In genomic region chr17:28363776-28364650, GRCh38 we compare ENCODE assay signal across 36 cellular contexts. TPM values are rescaled to one million over a fixed set of nuclear protein-coding genes. Genes with fewer than 3 reads are reported as not detected.
"Had no signal": no experiment of that assay in that cellular context is flagged by ENCODE, and none has a peak within 500 bp of the region (broad histone marks: within the 10 kb centered on the region; RNA-seq: fewer than 3 reads in every experiment).

No MANE protein-coding gene starts in this region.

- ATAC-seq: activated naive CD8-positive, alpha-beta T cell treated with anti-CD3 and anti-CD28 coated beads, Interleukin-2, amount 50 U/mL, for 24 hours; activated T-cell treated with anti-CD3 and anti-CD28 coated beads, Interleukin-2, amount 50 U/mL, for 4 hours; body of pancreas; gastroesophageal sphincter; T-helper 17 cell; WTC11 had no signal

- H3K27me3 ChIP-seq: adrenal gland, body of pancreas, colonic mucosa, esophagus squamous epithelium, gastroesophageal sphincter had no signal

- H3K9me3 ChIP-seq: adrenal gland, body of pancreas, colonic mucosa, esophagus squamous epithelium, gastroesophageal sphincter had no signal

- H3K4me3 ChIP-seq: adrenal gland, body of pancreas, colonic mucosa, esophagus squamous epithelium, gastroesophageal sphincter had no signal

- H3K27ac ChIP-seq: adrenal gland, body of pancreas, colonic mucosa, epithelial cell of prostate, esophagus squamous epithelium, gastroesophageal sphincter had no signal

- DNase-seq: activated CD4-positive, alpha-beta memory T cell treated with anti-CD3 and anti-CD28 coated beads, Interleukin-2, amount 10 ng/mL, durations not matched to agents 7 days and 5 days; activated CD4-positive, alpha-beta T cell treated with anti-CD3 and anti-CD28 coated beads for 1 hour; activated CD4-positive, alpha-beta T cell treated with anti-CD3 and anti-CD28 coated beads for 4 hours; activated CD4-positive, alpha-beta T cell treated with anti-CD3 and anti-CD28 coated beads, Interleukin-2, amount 10 ng/mL, durations not matched to agents 7 days and 5 days; activated CD4-positive, alpha-beta T cell treated with anti-CD3 and anti-CD28 coated beads, Interleukin-2, amount 50 U/mL, for 4 hours; activated CD8-positive, alpha-beta memory T cell treated with anti-CD3 and anti-CD28 coated beads, Interleukin-2, amount 50 U/mL, for 48 hours; activated effector memory CD4-positive, alpha-beta T cell treated with anti-CD3 and anti-CD28 coated beads, Interleukin-2, amount 50 U/mL, for 16 hours; activated naive CD4-positive, alpha-beta T cell treated with anti-CD3 and anti-CD28 coated beads for 36 hours; activated naive CD8-positive, alpha-beta T cell treated with anti-CD3 and anti-CD28 coated beads for 36 hours; activated naive CD8-positive, alpha-beta T cell treated with anti-CD3 and anti-CD28 coated beads, Interleukin-2, amount 50 U/mL, for 24 hours; activated T-cell treated with anti-CD3 and anti-CD28 coated beads for 4 hours; activated T-cell treated with anti-CD3 and anti-CD28 coated beads, Interleukin-2, amount 50 U/mL, for 4 hours; adrenal gland; amygdala; body of pancreas; caudate nucleus; colonic mucosa; effector CD8-positive, alpha-beta T cell; esophagus squamous epithelium; foreskin melanocyte; T-helper 1 cell; T-helper 17 cell had no signal

- H3K27ac Mint-ChIP-seq: activated CD4-positive, alpha-beta memory T cell treated with anti-CD3 and anti-CD28 coated beads, Interleukin-2, amount 10 ng/mL, durations not matched to agents 7 days and 5 days; activated CD4-positive, alpha-beta T cell treated with anti-CD3 and anti-CD28 coated beads, Interleukin-2, amount 10 ng/mL, durations not matched to agents 7 days and 5 days; activated naive CD4-positive, alpha-beta T cell treated with anti-CD3 and anti-CD28 coated beads for 36 hours; activated naive CD4-positive, alpha-beta T cell treated with anti-CD3 and anti-CD28 coated beads, Interleukin-2, amount 50 U/mL, for 24 hours; activated naive CD8-positive, alpha-beta T cell treated with anti-CD3 and anti-CD28 coated beads for 36 hours; activated naive CD8-positive, alpha-beta T cell treated with anti-CD3 and anti-CD28 coated beads, Interleukin-2, amount 50 U/mL, for 24 hours; activated T-helper 1 cell treated with anti-CD3 and anti-CD28 coated beads, Interleukin-12 subunit alpha, Interleukin-12 subunit beta, Interleukin-2, Interleukin-4 antibody, amounts not matched to agents 30 ng/mL and 10 ng/mL and 1 ng/mL, durations not matched to agents 14 hours and 24 hours and 36 hours; activated T-helper 2 cell treated with anti-CD3 and anti-CD28 coated beads, Interferon-gamma antibody, Interleukin-2, Interleukin-4, amounts not matched to agents 10 μg/mL and 5 μg/mL and 100 μg/mL, durations not matched to agents 14 hours and 24 hours and 36 hours; T-helper 17 cell; WTC11 had no signal

- H3K4me3 Mint-ChIP-seq: activated CD4-positive, alpha-beta memory T cell treated with anti-CD3 and anti-CD28 coated beads, Interleukin-2, amount 10 ng/mL, durations not matched to agents 7 days and 5 days; activated CD4-positive, alpha-beta T cell treated with anti-CD3 and anti-CD28 coated beads, Interleukin-2, amount 10 ng/mL, durations not matched to agents 7 days and 5 days; activated naive CD4-positive, alpha-beta T cell treated with anti-CD3 and anti-CD28 coated beads for 36 hours; activated naive CD4-positive, alpha-beta T cell treated with anti-CD3 and anti-CD28 coated beads, Interleukin-2, amount 50 U/mL, for 24 hours; activated naive CD8-positive, alpha-beta T cell treated with anti-CD3 and anti-CD28 coated beads for 36 hours; activated naive CD8-positive, alpha-beta T cell treated with anti-CD3 and anti-CD28 coated beads, Interleukin-2, amount 50 U/mL, for 24 hours; activated T-cell treated with anti-CD3 and anti-CD28 coated beads, Interleukin-2, amount 50 U/mL, for 4 hours; activated T-helper 1 cell treated with anti-CD3 and anti-CD28 coated beads, Interleukin-12 subunit alpha, Interleukin-12 subunit beta, Interleukin-2, Interleukin-4 antibody, amounts not matched to agents 30 ng/mL and 10 ng/mL and 1 ng/mL, durations not matched to agents 14 hours and 24 hours and 36 hours; T-helper 17 cell; WTC11 had no signal

- H3K4me1 ChIP-seq: adrenal gland, colonic mucosa, esophagus squamous epithelium had no signal

- H3K4me1 Mint-ChIP-seq: activated naive CD4-positive, alpha-beta T cell treated with anti-CD3 and anti-CD28 coated beads, Interleukin-2, amount 50 U/mL, for 24 hours; T-helper 17 cell; WTC11 had no signal

- FAIRE-seq: endometrium, endothelial cell of umbilical vein had no signal

- H3K9me3 Mint-ChIP-seq: activated CD4-positive, alpha-beta memory T cell treated with anti-CD3 and anti-CD28 coated beads, Interleukin-2, amount 10 ng/mL, durations not matched to agents 7 days and 5 days; activated CD4-positive, alpha-beta T cell treated with anti-CD3 and anti-CD28 coated beads, Interleukin-2, amount 10 ng/mL, durations not matched to agents 7 days and 5 days; activated naive CD4-positive, alpha-beta T cell treated with anti-CD3 and anti-CD28 coated beads for 36 hours; activated naive CD4-positive, alpha-beta T cell treated with anti-CD3 and anti-CD28 coated beads, Interleukin-2, amount 50 U/mL, for 24 hours; activated naive CD8-positive, alpha-beta T cell treated with anti-CD3 and anti-CD28 coated beads for 36 hours; activated naive CD8-positive, alpha-beta T cell treated with anti-CD3 and anti-CD28 coated beads, Interleukin-2, amount 50 U/mL, for 24 hours; activated T-cell treated with anti-CD3 and anti-CD28 coated beads, Interleukin-2, amount 50 U/mL, for 4 hours; activated T-helper 1 cell treated with anti-CD3 and anti-CD28 coated beads, Interleukin-12 subunit alpha, Interleukin-12 subunit beta, Interleukin-2, Interleukin-4 antibody, amounts not matched to agents 30 ng/mL and 10 ng/mL and 1 ng/mL, durations not matched to agents 14 hours and 24 hours and 36 hours; activated T-helper 2 cell treated with anti-CD3 and anti-CD28 coated beads, Interferon-gamma antibody, Interleukin-2, Interleukin-4, amounts not matched to agents 10 μg/mL and 5 μg/mL and 100 μg/mL, durations not matched to agents 14 hours and 24 hours and 36 hours; WTC11 had no signal

- H3K27me3 Mint-ChIP-seq: activated CD4-positive, alpha-beta memory T cell treated with anti-CD3 and anti-CD28 coated beads, Interleukin-2, amount 10 ng/mL, durations not matched to agents 7 days and 5 days; activated CD4-positive, alpha-beta T cell treated with anti-CD3 and anti-CD28 coated beads, Interleukin-2, amount 10 ng/mL, durations not matched to agents 7 days and 5 days; activated naive CD4-positive, alpha-beta T cell treated with anti-CD3 and anti-CD28 coated beads, Interleukin-2, amount 50 U/mL, for 24 hours; activated naive CD8-positive, alpha-beta T cell treated with anti-CD3 and anti-CD28 coated beads for 36 hours; activated naive CD8-positive, alpha-beta T cell treated with anti-CD3 and anti-CD28 coated beads, Interleukin-2, amount 50 U/mL, for 24 hours; T-helper 17 cell had no signal

RNA-seq across cellular contexts. Expression of gene SEBOX, which starts 1.0 kb away (rescaled TPM):
- total RNA-seq: activated CD4-positive, alpha-beta memory T cell treated with anti-CD3 and anti-CD28 coated beads, Interleukin-2, amount 10 ng/mL, durations not matched to agents 7 days and 5 days; activated CD4-positive, alpha-beta T cell treated with anti-CD3 and anti-CD28 coated beads, Interleukin-2, amount 10 ng/mL, durations not matched to agents 7 days and 5 days; activated naive CD4-positive, alpha-beta T cell treated with anti-CD3 and anti-CD28 coated beads for 36 hours; activated naive CD8-positive, alpha-beta T cell treated with anti-CD3 and anti-CD28 coated beads for 36 hours; activated T-cell treated with anti-CD3 and anti-CD28 coated beads, Interleukin-2, amount 50 U/mL, for 4 hours; activated T-helper 1 cell treated with anti-CD3 and anti-CD28 coated beads, Interleukin-12 subunit alpha, Interleukin-12 subunit beta, Interleukin-2, Interleukin-4 antibody, amounts not matched to agents 30 ng/mL and 10 ng/mL and 1 ng/mL, durations not matched to agents 14 hours and 24 hours and 36 hours; activated T-helper 2 cell treated with anti-CD3 and anti-CD28 coated beads, Interferon-gamma antibody, Interleukin-2, Interleukin-4, amounts not matched to agents 10 μg/mL and 5 μg/mL and 100 μg/mL, durations not matched to agents 14 hours and 24 hours and 36 hours; adrenal gland; aorta; body of pancreas; colonic mucosa; dermis microvascular lymphatic vessel endothelial cell; endothelial cell of umbilical vein; esophagus squamous epithelium; fibroblast of lung; fibroblast of villous mesenchyme; gastroesophageal sphincter; glomerular endothelial cell; T-helper 17 cell; WTC11 had no signal
- polyA plus RNA-seq: adrenal gland, aorta, endothelial cell of umbilical vein, esophagus, fibroblast of lung had no signal

RNA-seq across cellular contexts. Expression of gene VTN, which starts 6.1 kb away (rescaled TPM):
- total RNA-seq: activated naive CD4-positive, alpha-beta T cell treated with anti-CD3 and anti-CD28 coated beads for 36 hours; endothelial cell of umbilical vein; glomerular endothelial cell had no signal
